In the genomic region with DNA sequence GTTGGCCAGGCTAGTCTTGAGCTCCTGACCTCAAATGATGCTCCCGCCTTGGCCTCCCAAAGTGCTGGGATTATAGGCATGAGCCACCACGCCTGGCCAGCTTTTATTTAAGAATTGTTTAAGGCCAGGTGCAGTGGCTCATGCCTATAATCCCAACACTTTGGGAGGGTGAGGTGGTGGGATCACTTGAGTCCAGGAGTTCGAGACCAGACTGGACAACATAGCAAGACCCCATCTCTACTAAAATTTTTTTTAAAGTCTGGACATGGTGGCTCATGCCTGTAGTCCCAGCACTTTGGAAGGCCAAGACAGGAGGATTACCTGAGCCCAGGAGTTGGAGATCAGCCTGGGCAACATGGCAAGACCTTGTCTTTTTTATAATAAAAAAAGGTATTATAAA, we compare ENCODE assay signal across 22 cellular contexts. TPM values are rescaled to one million over a fixed set of nuclear protein-coding genes. Genes with fewer than 3 reads are reported as not detected.
"Had no signal": no experiment of that assay in that cellular context is flagged by ENCODE, and none has a peak within 500 bp of the region (broad histone marks: within the 10 kb centered on the region; RNA-seq: fewer than 3 reads in every experiment).

No MANE protein-coding gene starts in this region.

- H3K27me3 ChIP-seq: SJCRH30 had no signal

- H3K27ac ChIP-seq: HL-60, KMS-11, SJCRH30 had no signal

- ATAC-seq: SK-N-SH treated with all-trans-retinoic acid at 6 μM for 48 hours had no signal

- DNase-seq: IMR-90, Kasumi-1, MM.1S, NCI-H1092 treated with DMSO at 0.1 percent for 48 hours, NCI-H1436, NCI-H187, NCI-H2029, NCI-H2081 treated with DMSO at 0.1 percent for 48 hours, NCI-H2171, NCI-H226, NCI-H446, NCI-H510A, NCI-H524 treated with DMSO at 0.1 percent for 48 hours, NCI-H69, NCI-H774, RPMI8226, SHP77 treated with DMSO at 0.1 percent for 48 hours, SJCRH30 had no signal

- H3K4me3 ChIP-seq: SJCRH30 had no signal

- H3K36me3 ChIP-seq: SJCRH30 had no signal

RNA-seq across cellular contexts. Expression of a gene that starts 19.7 kb away (rescaled TPM):
- total RNA-seq: IMR-90, M059J, SJCRH30 had no signal
